21 cellular contexts compared by ENCODE assay signal in genomic region chr3:58377168-58377567, GRCh38. TPM values are rescaled to one million over a fixed set of nuclear protein-coding genes. Genes with fewer than 3 reads are reported as not detected.
DNase-seq lines count a peak whose midpoint lies in the region; ATAC-seq, FAIRE-seq and TF ChIP-seq lines count a peak whose summit lies in the region.
"Had no signal": no experiment of that assay in that cellular context is flagged by ENCODE, and none has a peak within 500 bp of the region (broad histone marks: within the 10 kb centered on the region; RNA-seq: fewer than 3 reads in every experiment).

No MANE protein-coding gene starts in this region.

- no peaks in the 10 kb centered on the region for H3K9me3 Mint-ChIP-seq in activated B cell treated with CpG ODN at 0.5 μM for 24 hours
- no peaks in the 10 kb centered on the region for H3K9me3 Mint-ChIP-seq in nephron progenitor cell
- H3K9me3 Mint-ChIP-seq in activated T-cell treated with anti-CD3 and anti-CD28 coated beads, Interleukin-2, amount 50 U/mL, for 24 hours: no peaks in the 10 kb centered on the region
- H3K9me3 Mint-ChIP-seq in activated CD8-positive, alpha-beta T cell treated with anti-CD3 and anti-CD28 coated beads for 36 hours: no peaks in the 10 kb centered on the region
- H3K9me3 Mint-ChIP-seq: CD8-positive, alpha-beta memory T cell; GM23338 had no signal

- CTCF ChIA-PET in activated B cell treated with CpG ODN at 0.5 μM for 24 hours (lab: Charles Lee): no interaction called here
- CTCF ChIA-PET in activated CD8-positive, alpha-beta T cell treated with anti-CD3 and anti-CD28 coated beads for 36 hours (lab: Charles Lee): interaction anchor here (1.0 kb wide), 1 partner anchor 57 kb away, joined by 3 read pairs; no protein-coding TSS in a partner anchor

- ATAC-seq in activated B cell treated with CpG ODN at 0.5 μM for 24 hours (ENCODE audit: low read depth) (no peak), GM21423 (IDR thresholded peaks at IDR 0.05; ENCODE audit: unreplicated experiment) (no peak)
- ATAC-seq in activated CD8-positive, alpha-beta T cell treated with anti-CD3 and anti-CD28 coated beads for 36 hours: no peak

- H3K27me3 Mint-ChIP-seq in activated B cell treated with CpG ODN at 0.5 μM for 24 hours: no peaks in the 10 kb centered on the region
- no peaks in the 10 kb centered on the region for H3K27me3 Mint-ChIP-seq in nephron progenitor cell (ENCODE audit: low read depth, poor library complexity)
- no peaks in the 10 kb centered on the region for H3K27me3 Mint-ChIP-seq in activated T-cell treated with anti-CD3 and anti-CD28 coated beads, Interleukin-2, amount 50 U/mL, for 24 hours
- no peaks in the 10 kb centered on the region for H3K27me3 Mint-ChIP-seq in activated CD8-positive, alpha-beta T cell treated with anti-CD3 and anti-CD28 coated beads for 36 hours
- H3K27me3 Mint-ChIP-seq: CD4-positive, CD25-positive, alpha-beta regulatory T cell had no signal

- H3K4me1 Mint-ChIP-seq in activated B cell treated with CpG ODN at 0.5 μM for 24 hours (peaks cover 33% of the 10 kb centered on the region), nephron progenitor cell (peaks cover 23% of the 10 kb centered on the region)
- H3K4me1 Mint-ChIP-seq in activated T-cell treated with anti-CD3 and anti-CD28 coated beads, Interleukin-2, amount 50 U/mL, for 24 hours (ENCODE audit: low read depth): peaks cover 2% of the 10 kb centered on the region
- no peaks in the 10 kb centered on the region for H3K4me1 Mint-ChIP-seq in activated CD8-positive, alpha-beta T cell treated with anti-CD3 and anti-CD28 coated beads for 36 hours (ENCODE audit: low read depth)

- TF ChIP-seq CTCF in activated B cell treated with CpG ODN at 0.5 μM for 24 hours (IDR thresholded peaks at IDR 0.05) (no peak), nephron progenitor cell (IDR thresholded peaks at IDR 0.05) (no peak)
- no peak for TF ChIP-seq CTCF in activated CD8-positive, alpha-beta T cell treated with anti-CD3 and anti-CD28 coated beads for 36 hours (IDR thresholded peaks at IDR 0.05)

- peak; percentile 78 for FAIRE-seq in islet of Langerhans (lab: Jason Lieb, UNC)
- FAIRE-seq: A204.1, D721Med, GM12892, GM18507, H54 had no signal

- no peak overlapping the region for H3K4me3 Mint-ChIP-seq in activated B cell treated with CpG ODN at 0.5 μM for 24 hours
- H3K4me3 Mint-ChIP-seq in nephron progenitor cell: no peak overlapping the region
- no peak overlapping the region for H3K4me3 Mint-ChIP-seq in activated T-cell treated with anti-CD3 and anti-CD28 coated beads, Interleukin-2, amount 50 U/mL, for 24 hours
- no peak overlapping the region for H3K4me3 Mint-ChIP-seq in activated CD8-positive, alpha-beta T cell treated with anti-CD3 and anti-CD28 coated beads for 36 hours
- H3K4me3 Mint-ChIP-seq: CD4-positive, CD25-positive, alpha-beta regulatory T cell; CD8-positive, alpha-beta memory T cell; GM23338 had no signal

- intact Hi-C loops in activated B cell treated with CpG ODN at 0.5 μM for 24 hours (cut with micrococcal nuclease): no loop called here
- intact Hi-C loops in activated CD8-positive, alpha-beta T cell treated with anti-CD3 and anti-CD28 coated beads for 36 hours (cut with micrococcal nuclease): no loop called here

- POLR2A ChIA-PET in activated B cell treated with CpG ODN at 0.5 μM for 24 hours (lab: Charles Lee): interaction anchor here (1.0 kb wide), 1 partner anchor 27 kb away, joined by 3 read pairs; no protein-coding TSS in a partner anchor
- POLR2A ChIA-PET in activated CD8-positive, alpha-beta T cell treated with anti-CD3 and anti-CD28 coated beads for 36 hours (lab: Charles Lee): no interaction called here

- DNase-seq in activated B cell treated with CpG ODN at 0.5 μM for 24 hours (no peak), nephron progenitor cell (no peak)
- no peak for DNase-seq in activated T-cell treated with anti-CD3 and anti-CD28 coated beads, Interleukin-2, amount 50 U/mL, for 24 hours
- DNase-seq in activated CD4-positive, alpha-beta T cell treated with anti-CD3 and anti-CD28 coated beads for 4 hours: no peak
- DNase-seq in activated CD8-positive, alpha-beta T cell treated with anti-CD3 and anti-CD28 coated beads for 36 hours: no peak
- DNase-seq: ACHN; BE2C; C1 segment of cervical spinal cord; CD4-positive, CD25-positive, alpha-beta regulatory T cell; CD8-positive, alpha-beta memory T cell; COR-L47; GDM1; HCEC 1CT had no signal

- H3K36me3 Mint-ChIP-seq in activated B cell treated with CpG ODN at 0.5 μM for 24 hours (ENCODE audit: low read depth) (peaks cover 43% of the 10 kb centered on the region), nephron progenitor cell (ENCODE audit: low read depth) (peaks cover 4% of the 10 kb centered on the region)
- peaks cover 32% of the 10 kb centered on the region for H3K36me3 Mint-ChIP-seq in activated T-cell treated with anti-CD3 and anti-CD28 coated beads, Interleukin-2, amount 50 U/mL, for 24 hours (ENCODE audit: low read depth)
- H3K36me3 Mint-ChIP-seq in activated CD8-positive, alpha-beta T cell treated with anti-CD3 and anti-CD28 coated beads for 36 hours (ENCODE audit: low read depth): peaks cover 3% of the 10 kb centered on the region

- peak overlapping the region; percentile 24 for H3K27ac Mint-ChIP-seq in activated B cell treated with CpG ODN at 0.5 μM for 24 hours
- peak overlapping the region; percentile 55 for H3K27ac Mint-ChIP-seq in nephron progenitor cell
- H3K27ac Mint-ChIP-seq in activated T-cell treated with anti-CD3 and anti-CD28 coated beads, Interleukin-2, amount 50 U/mL, for 24 hours: no peak overlapping the region
- H3K27ac Mint-ChIP-seq in activated CD8-positive, alpha-beta T cell treated with anti-CD3 and anti-CD28 coated beads for 36 hours: no peak overlapping the region
- H3K27ac Mint-ChIP-seq: CD4-positive, CD25-positive, alpha-beta regulatory T cell; CD8-positive, alpha-beta memory T cell; GM23338 had no signal

RNA-seq across cellular contexts. Expression of gene PXK, which starts 44.5 kb away (rescaled TPM):
- 70.3 and 81.3 TPM in 2 replicates for total RNA-seq in activated B cell treated with CpG ODN at 0.5 μM for 24 hours
- 10 to 100 TPM; 22.2 to 23.6 TPM for total RNA-seq in activated CD8-positive, alpha-beta T cell treated with anti-CD3 and anti-CD28 coated beads for 36 hours

RNA-seq across cellular contexts. Expression of gene PDHB, which starts 56.5 kb away (rescaled TPM):
- total RNA-seq in activated B cell treated with CpG ODN at 0.5 μM for 24 hours: 63.0 and 67.3 TPM in 2 replicates
- 10 to 100 TPM; 53.9 to 58.8 TPM for total RNA-seq in activated CD8-positive, alpha-beta T cell treated with anti-CD3 and anti-CD28 coated beads for 36 hours

Comparison
In these comparisons a context has a peak if more than half of its experiments do, and no peak if none do; other contexts are left out.
1. H3K27ac Mint-ChIP-seq: peak in activated B cell treated with CpG ODN at 0.5 μM for 24 hours (single experiment) and nephron progenitor cell (single experiment); none in activated T-cell treated with anti-CD3 and anti-CD28 coated beads, Interleukin-2, amount 50 U/mL, for 24 hours (single experiment) and activated CD8-positive, alpha-beta T cell treated with anti-CD3 and anti-CD28 coated beads for 36 hours (single experiment).